Comparison of ENCODE assay signal across 18 cellular contexts in the genomic region with DNA sequence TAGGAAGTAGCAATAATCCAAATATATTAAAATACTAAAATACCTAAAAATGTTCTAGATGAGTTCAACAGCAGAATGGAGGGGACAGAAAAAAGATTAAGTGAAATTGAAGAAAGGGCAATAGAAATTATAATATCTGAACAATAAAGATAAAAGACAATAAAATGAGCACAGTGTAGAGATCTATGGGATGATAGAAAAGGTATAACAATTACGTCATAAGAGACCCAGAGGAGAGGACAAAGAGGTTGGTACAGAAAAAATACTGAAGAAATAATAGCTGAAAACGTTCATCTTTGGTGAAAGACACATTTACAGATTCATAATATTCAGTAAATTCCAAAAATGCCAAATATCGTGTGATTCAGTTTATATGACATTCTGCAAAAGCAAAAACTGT.
DNase-seq lines count a peak whose midpoint lies in the region; ATAC-seq, FAIRE-seq and TF ChIP-seq lines count a peak whose summit lies in the region.
"Had no signal": no experiment of that assay in that cellular context is flagged by ENCODE, and none has a peak within 500 bp of the region (broad histone marks: within the 10 kb centered on the region; RNA-seq: fewer than 3 reads in every experiment).

No MANE protein-coding gene starts in this region.

- H3K27ac ChIP-seq in A673 (ENCODE audit: low read depth, low read length, poor library complexity, severe bottlenecking), result no peak overlapping the region

- H3K36me3 ChIP-seq in A673 (ENCODE audit: insufficient read depth, low read length, poor library complexity, severe bottlenecking), result peaks cover 11% of the 10 kb centered on the region
- H3K36me3 ChIP-seq: BE2C had no signal

- intact Hi-C loops in A673 (cut with micrococcal nuclease; ENCODE audit: unreplicated experiment), result no loop called here

- peaks cover 11% of the 10 kb centered on the region for H3K9me3 ChIP-seq in A673 (ENCODE audit: low read depth, low read length, poor library complexity, severe bottlenecking)
- H3K9me3 ChIP-seq: BE2C had no signal

- POLR2A ChIA-PET in A673 (lab: Charles Lee; ENCODE audit: low non-redundant PET), result no interaction called here

- BruUV-seq in A673 (replicated peaks; lab: Mats Ljungman, UMichigan), result TSS peak; percentile 4

- no peaks in the 10 kb centered on the region for H3K27me3 Mint-ChIP-seq in HFFc6 (ENCODE audit: insufficient read depth)
- H3K27me3 Mint-ChIP-seq in central memory CD8-positive, alpha-beta T cell, result no peaks in the 10 kb centered on the region
- H3K27me3 Mint-ChIP-seq in osteocyte (ENCODE audit: unreplicated experiment), result no peaks in the 10 kb centered on the region
- H3K27me3 Mint-ChIP-seq: CD4-positive, CD25-positive, alpha-beta regulatory T cell; CD8-positive, alpha-beta memory T cell; IgD-negative memory B cell had no signal

- H3K27ac Mint-ChIP-seq in HFFc6 (0 out of 2 replicates have a peak overlapping the region, but pooled peaks have one; percentile 4), osteocyte (ENCODE audit: unreplicated experiment) (peak overlapping the region; percentile 39)
- peak overlapping the region; percentile 58 for H3K27ac Mint-ChIP-seq in central memory CD8-positive, alpha-beta T cell (ENCODE audit: low read depth)
- H3K27ac Mint-ChIP-seq: CD4-positive, CD25-positive, alpha-beta regulatory T cell; CD8-positive, alpha-beta memory T cell; GM23338; IgD-negative memory B cell had no signal

- DNase-seq in A673 (ENCODE audit: low spot score) (no peak), HFFc6 (no peak), osteocyte (ENCODE audit: extremely low spot score, unreplicated experiment) (no peak), AG08396 (ENCODE audit: low spot score) (no peak), D721Med (ENCODE audit: insufficient read length, low spot score) (no peak), NCI-H446 treated with DMSO at 0.1 percent for 48 hours (lab: John Stamatoyannopoulos, UW) (no peak)
- DNase-seq in central memory CD8-positive, alpha-beta T cell (ENCODE audit: low spot score in 2 of 2), result no peak
- DNase-seq: 8988T; BE2C; C1 segment of cervical spinal cord; CD4-positive, CD25-positive, alpha-beta regulatory T cell; CD8-positive, alpha-beta memory T cell; COR-L47 had no signal

- H3K36me3 Mint-ChIP-seq in HFFc6 (ENCODE audit: low read depth), result peaks cover 18% of the 10 kb centered on the region
- H3K36me3 Mint-ChIP-seq in central memory CD8-positive, alpha-beta T cell (ENCODE audit: insufficient read depth), result peaks cover 2% of the 10 kb centered on the region
- H3K36me3 Mint-ChIP-seq in osteocyte (ENCODE audit: unreplicated experiment), result peaks cover 6% of the 10 kb centered on the region

- H3K27me3 ChIP-seq in A673 (replicated peaks; ENCODE audit: insufficient read depth, low read depth, low read length, poor library complexity), result no peaks in the 10 kb centered on the region
- H3K27me3 ChIP-seq: BE2C had no signal

- FAIRE-seq in D721Med (lab: Jason Lieb, UNC), result no peak
- FAIRE-seq: GM12891, GM18507, HTR-8/SVneo had no signal

- H3K4me1 Mint-ChIP-seq in HFFc6 (ENCODE audit: low read depth), result peaks cover 27% of the 10 kb centered on the region
- H3K4me1 Mint-ChIP-seq in central memory CD8-positive, alpha-beta T cell, result peaks cover 7% of the 10 kb centered on the region
- H3K4me1 Mint-ChIP-seq in osteocyte (ENCODE audit: unreplicated experiment), result peaks cover 11% of the 10 kb centered on the region
- H3K4me1 Mint-ChIP-seq: IgD-negative memory B cell had no signal

- H3K9me3 Mint-ChIP-seq in HFFc6, result no peaks in the 10 kb centered on the region
- no peaks in the 10 kb centered on the region for H3K9me3 Mint-ChIP-seq in central memory CD8-positive, alpha-beta T cell
- H3K9me3 Mint-ChIP-seq in osteocyte (ENCODE audit: unreplicated experiment), result no peaks in the 10 kb centered on the region

- no peak for TF ChIP-seq CTCF in A673 (conservative IDR thresholded peaks at IDR 0.05; ENCODE audit: low read depth, low read length)
- no peak for TF ChIP-seq CTCF in HFFc6 (IDR thresholded peaks at IDR 0.05)
- no peak for TF ChIP-seq CTCF in osteocyte (IDR thresholded peaks at IDR 0.05)
- no peak for TF ChIP-seq CTCF in D721Med (IDR thresholded peaks at IDR 0.05; ENCODE audit: insufficient read depth, missing control alignments)

- CTCF ChIA-PET in A673 (lab: Charles Lee), result no interaction called here

- H3K4me3 ChIP-seq in A673 (ENCODE audit: low read depth, low read length, poor library complexity, severe bottlenecking), result no peak overlapping the region
- H3K4me3 ChIP-seq: GM23338 had no signal

- no peak for ATAC-seq in central memory CD8-positive, alpha-beta T cell (replicated peaks; ENCODE audit: extremely low read depth, poor library complexity, severe bottlenecking)
- ATAC-seq: GM23338 had no signal

- H3K4me1 ChIP-seq in A673 (ENCODE audit: insufficient read depth, low read length, poor library complexity, severe bottlenecking), result peaks cover 20% of the 10 kb centered on the region
- H3K4me1 ChIP-seq: BE2C had no signal

- 0 out of 2 replicates have a peak overlapping the region, but pooled peaks have one; percentile 1 for H3K4me3 Mint-ChIP-seq in HFFc6
- no peak overlapping the region for H3K4me3 Mint-ChIP-seq in central memory CD8-positive, alpha-beta T cell
- no peak overlapping the region for H3K4me3 Mint-ChIP-seq in osteocyte (ENCODE audit: unreplicated experiment)
- H3K4me3 Mint-ChIP-seq: CD4-positive, CD25-positive, alpha-beta regulatory T cell; CD8-positive, alpha-beta memory T cell; GM23338; IgD-negative memory B cell had no signal

Comparison
In these comparisons a context has a peak if more than half of its experiments do, and no peak if none do; other contexts are left out.
1. H3K27ac Mint-ChIP-seq: peak in every context shown above with its lines; median percentile 58 in central memory CD8-positive, alpha-beta T cell; 39 in osteocyte; 4 in HFFc6.